Comparison of ENCODE assay signal across 13 cellular contexts in genomic region chr20:12358006-12358654, GRCh38.
A peak's percentile ranks its signal among the peaks of the same experiment; 100 is the strongest.
DNase-seq lines count a peak whose midpoint lies in the region; ATAC-seq and TF ChIP-seq lines count a peak whose summit lies in the region.
"Had no signal": no experiment of that assay in that cellular context is flagged by ENCODE, and none has a peak within 500 bp of the region (broad histone marks: within the 10 kb centered on the region; RNA-seq: fewer than 3 reads in every experiment).

No MANE protein-coding gene starts in this region.

- H2BK15ac ChIP-seq in H9 (ENCODE audit: low read depth, low read length), result no peak overlapping the region

- H4K8ac ChIP-seq in H9 (replicated peaks; ENCODE audit: insufficient read length, low read depth, low read length), result no peak overlapping the region

- H3K9me3 Mint-ChIP-seq in H9, result peaks cover 3% of the 10 kb centered on the region in 2 experiments; a peak in 3 of 5 replicates
- peaks cover 22% of the 10 kb centered on the region for H3K9me3 Mint-ChIP-seq in activated T-cell treated with anti-CD3 and anti-CD28 coated beads, Interleukin-2, amount 50 U/mL, for 4 hours

- no peak overlapping the region for H3K27ac Mint-ChIP-seq in H9
- H3K27ac Mint-ChIP-seq: CD4-positive, CD25-positive, alpha-beta regulatory T cell had no signal

- no peak for ATAC-seq in activated T-cell treated with anti-CD3 and anti-CD28 coated beads, Interleukin-2, amount 50 U/mL, for 4 hours

- no peak overlapping the region for H4K91ac ChIP-seq in H9 (ENCODE audit: insufficient read length, low read depth, low read length)

- no peak overlapping the region for H2BK12ac ChIP-seq in H9 (ENCODE audit: insufficient read length, low read depth, low read length)

- no peak overlapping the region for H2BK5ac ChIP-seq in H9 (ENCODE audit: insufficient read length, low read length)

- H3K4me1 ChIP-seq in H9 (ENCODE audit: insufficient read depth, low read length) (no peaks in the 10 kb centered on the region), hepatocyte (ENCODE audit: insufficient read depth) (no peaks in the 10 kb centered on the region), uterus (no peaks in the 10 kb centered on the region)

- H3K4me3 ChIP-seq in AG10803 (ENCODE audit: low read length) (no peak overlapping the region), hepatocyte (no peak overlapping the region), uterus (no peak overlapping the region)

- H3K14ac ChIP-seq in H9 (ENCODE audit: insufficient read depth, low read length), result no peak overlapping the region

- H3K79me2 ChIP-seq in H9 (ENCODE audit: insufficient read depth, low read length) (no peaks in the 10 kb centered on the region), hepatocyte (no peaks in the 10 kb centered on the region)

- H3K4me1 Mint-ChIP-seq in H9, result no peaks in the 10 kb centered on the region; a peak in 1 of 4 replicates
- H3K4me1 Mint-ChIP-seq in activated T-cell treated with anti-CD3 and anti-CD28 coated beads, Interleukin-2, amount 50 U/mL, for 4 hours (ENCODE audit: low read depth), result no peaks in the 10 kb centered on the region
- H3K4me1 Mint-ChIP-seq: CD4-positive, CD25-positive, alpha-beta regulatory T cell had no signal

- H3K27me3 Mint-ChIP-seq in H9 (ENCODE audit: low read depth), result no peaks in the 10 kb centered on the region
- no peaks in the 10 kb centered on the region for H3K27me3 Mint-ChIP-seq in activated T-cell treated with anti-CD3 and anti-CD28 coated beads, Interleukin-2, amount 50 U/mL, for 4 hours (ENCODE audit: low read depth)
- H3K27me3 Mint-ChIP-seq: CD4-positive, CD25-positive, alpha-beta regulatory T cell had no signal

- H3K79me1 ChIP-seq in H9 (ENCODE audit: insufficient read depth, low read depth, low read length, poor library complexity, severe bottlenecking), result no peaks in the 10 kb centered on the region

- H3K4me2 ChIP-seq in H9 (ENCODE audit: insufficient read depth, insufficient read length, low read length) (no peak overlapping the region), hepatocyte (no peak overlapping the region)

- no CpG with 5 or more reads among the region's 4 CpGs for WGBS in H9 (ENCODE audit: extremely low coverage, insufficient read length, low lambda C conversion rate)
- 80% methylated on average over 4 of the region's 4 CpGs for WGBS in hepatocyte (ENCODE audit: low lambda C conversion rate, missing lambda C conversion rate)

- no peak for DNase-seq in AG10803 (ENCODE audit: low read depth)
- DNase-seq in H9, result peak; percentile 60
- DNase-seq in SK-N-DZ (ENCODE audit: low spot score), result peak; percentile 18
- peak; percentile 18 for DNase-seq in hepatocyte (ENCODE audit: low spot score)
- no peak for DNase-seq in NCI-H345 treated with DMSO at 0.1 percent for 48 hours (lab: John Stamatoyannopoulos, UW; ENCODE audit: unreplicated experiment)
- no peak for DNase-seq in activated T-cell treated with anti-CD3 and anti-CD28 coated beads, Interleukin-2, amount 50 U/mL, for 4 hours
- DNase-seq in germinal center (ENCODE audit: low spot score), result no peak
- DNase-seq in uterus, result no peak
- DNase-seq: activated CD4-positive, CD25-positive, alpha-beta regulatory T cell; activated gamma-delta T cell treated with Interleukin-2 at 50 U/mL for 16 hours; CD4-positive, CD25-positive, alpha-beta regulatory T cell; KBM-7; stimulated activated CD4-positive, alpha-beta T cell treated with anti-CD3 and anti-CD28 coated beads, Interleukin-4, amount 100 ng/mL, for 1 hour had no signal

- no peak for TF ChIP-seq POLR2A in uterus (IDR thresholded peaks at IDR 0.05)

- H4K20me1 ChIP-seq in H9 (ENCODE audit: control insufficient read depth, insufficient read depth, insufficient read length) (no peaks in the 10 kb centered on the region), hepatocyte (ENCODE audit: insufficient read depth, poor library complexity, severe bottlenecking) (no peaks in the 10 kb centered on the region)

- H3K36me3 ChIP-seq in hepatocyte (replicated peaks; ENCODE audit: insufficient read depth, low read depth) (no peaks in the 10 kb centered on the region), uterus (no peaks in the 10 kb centered on the region)

- H3K56ac ChIP-seq in H9 (ENCODE audit: insufficient read length, low read depth, low read length), result no peak overlapping the region

- no peak overlapping the region for H2BK120ac ChIP-seq in H9 (ENCODE audit: low read depth, low read length, poor library complexity, severe bottlenecking)

- no peaks in the 10 kb centered on the region for H3K23me2 ChIP-seq in H9 (ENCODE audit: insufficient read length, low read depth, low read length, poor library complexity, severe bottlenecking)

- H3K36me3 Mint-ChIP-seq in H9 (ENCODE audit: insufficient read depth in 1 of 3, low read depth in 3 of 3), result no peaks in the 10 kb centered on the region; a peak in 2 of 7 replicates
- H3K36me3 Mint-ChIP-seq in activated T-cell treated with anti-CD3 and anti-CD28 coated beads, Interleukin-2, amount 50 U/mL, for 4 hours (ENCODE audit: insufficient read depth), result no peaks in the 10 kb centered on the region
- H3K36me3 Mint-ChIP-seq: CD4-positive, CD25-positive, alpha-beta regulatory T cell had no signal

- no peak overlapping the region for H2BK20ac ChIP-seq in H9 (ENCODE audit: low read depth, low read length, poor library complexity, severe bottlenecking)

- H3T11ph ChIP-seq in H9 (ENCODE audit: low read length), result no peak overlapping the region

- no peak overlapping the region for H2AK5ac ChIP-seq in H9 (ENCODE audit: insufficient read length, low read length)

- H3K27me3 ChIP-seq in H9 (ENCODE audit: insufficient read depth, low read length) (no peaks in the 10 kb centered on the region), hepatocyte (no peaks in the 10 kb centered on the region), uterus (no peaks in the 10 kb centered on the region)

- no peak overlapping the region for H3K18ac ChIP-seq in H9 (ENCODE audit: insufficient read length, low read depth, low read length)

- no peak overlapping the region for H3K9ac ChIP-seq in H9 (ENCODE audit: extremely low read depth, insufficient read length, low read length)

- TF ChIP-seq CTCF in AG10803 (conservative IDR thresholded peaks at IDR 0.05; ENCODE audit: low read length), result peak; percentile 18; the same call in 1 of the 2 replicates
- peak; percentile 70 for TF ChIP-seq CTCF in H9 (conservative IDR thresholded peaks at IDR 0.05)
- TF ChIP-seq CTCF in hepatocyte (IDR thresholded peaks at IDR 0.05; ENCODE audit: poor library complexity), result peak; percentile 27
- TF ChIP-seq CTCF in uterus (IDR thresholded peaks at IDR 0.05), result no peak

- H4K5ac ChIP-seq in H9 (ENCODE audit: insufficient read length, low read depth, low read length), result no peak overlapping the region

- H3K9me3 ChIP-seq in H9 (ENCODE audit: control insufficient read depth, low read depth, low read length) (no peaks in the 10 kb centered on the region), hepatocyte (ENCODE audit: low read depth) (no peaks in the 10 kb centered on the region), uterus (no peaks in the 10 kb centered on the region)

- intact Hi-C loops in uterus (cut with DNase I; ENCODE audit: low total_unique reads), result no loop called here

- H2AFZ ChIP-seq in H9 (ENCODE audit: low read length), result no peak overlapping the region
- no peak overlapping the region for H2AFZ ChIP-seq in hepatocyte

- H3K9me2 ChIP-seq in hepatocyte (replicated peaks; ENCODE audit: insufficient read depth), result no peaks in the 10 kb centered on the region

- H3K23ac ChIP-seq in H9 (ENCODE audit: insufficient read length, low read depth, low read length), result no peak overlapping the region

- no peak overlapping the region for H3K4ac ChIP-seq in H9 (ENCODE audit: low read depth, low read length)

- H3K27ac ChIP-seq in H9 (ENCODE audit: insufficient read length, low read depth, low read length), result no peak overlapping the region
- no peak overlapping the region for H3K27ac ChIP-seq in hepatocyte
- H3K27ac ChIP-seq in uterus, result no peak overlapping the region

- H3K4me3 Mint-ChIP-seq in H9, result no peak overlapping the region
- no peak overlapping the region for H3K4me3 Mint-ChIP-seq in activated T-cell treated with anti-CD3 and anti-CD28 coated beads, Interleukin-2, amount 50 U/mL, for 4 hours
- H3K4me3 Mint-ChIP-seq: CD4-positive, CD25-positive, alpha-beta regulatory T cell had no signal

Comparison
In these comparisons a context has a peak if more than half of its experiments do, and no peak if none do; other contexts are left out.
1. DNase-seq: peak in H9 (single experiment), SK-N-DZ (single experiment) and hepatocyte (single experiment); none in AG10803 (single experiment), NCI-H345 treated with DMSO at 0.1 percent for 48 hours (single experiment), activated T-cell treated with anti-CD3 and anti-CD28 coated beads, Interleukin-2, amount 50 U/mL, for 4 hours (single experiment), germinal center (single experiment) and uterus (0 of 2).
2. CTCF ChIP-seq: peak in AG10803 (single experiment), H9 (single experiment) and hepatocyte (single experiment); none in uterus (0 of 4).